In the genomic region with DNA sequence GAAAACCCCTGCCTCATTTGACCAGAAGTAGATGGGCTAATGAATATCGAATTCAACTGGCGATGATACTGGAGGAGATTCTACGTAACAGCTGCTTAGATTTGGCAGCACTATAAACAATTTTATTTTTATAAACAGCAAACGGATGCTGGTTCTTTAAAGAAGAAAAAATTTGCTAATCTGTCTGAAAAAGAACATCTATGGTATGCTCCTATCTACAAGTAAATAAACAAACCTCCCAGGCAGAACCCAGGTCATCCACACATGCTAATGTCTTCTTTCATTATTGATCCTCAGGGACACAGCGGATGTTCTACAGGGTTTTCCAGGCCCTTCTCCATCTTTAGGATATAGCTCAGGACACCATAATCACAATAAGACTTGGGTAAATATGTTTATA, we compare ENCODE assay signal across 25 cellular contexts.
"Had no signal": no experiment of that assay in that cellular context is flagged by ENCODE, and none has a peak within 500 bp of the region (broad histone marks: within the 10 kb centered on the region; RNA-seq: fewer than 3 reads in every experiment).

No MANE protein-coding gene starts in this region.

- H3K27ac ChIP-seq: heart right ventricle, pancreas, prostate gland, sigmoid colon, stomach, thyroid gland, upper lobe of left lung, vagina had no signal

- H3K9me3 ChIP-seq: heart right ventricle, pancreas, prostate gland, sigmoid colon, stomach, thyroid gland, upper lobe of left lung, vagina had no signal

- ATAC-seq: activated CD8-positive, alpha-beta T cell treated with anti-CD3 and anti-CD28 coated beads for 36 hours; activated naive CD8-positive, alpha-beta T cell treated with anti-CD3 and anti-CD28 coated beads, Interleukin-2, amount 50 U/mL, for 24 hours; activated T-cell treated with anti-CD3 and anti-CD28 coated beads, Interleukin-2, amount 50 U/mL, for 4 hours; activated T-helper 17 cell treated with anti-CD3 and anti-CD28 coated beads, Interleukin-2, amount 50 U/mL, for 72 hours; heart right ventricle; left ventricle myocardium superior; naive thymus-derived CD4-positive, alpha-beta T cell; pancreas; stimulated activated naive B cell treated with anti-CD40 and anti-IgM and Interleukin-4, amounts not matched to agents 10 μg/mL and 1 μg/mL and 100 μg/mL, for 72 hours; WTC11 had no signal

- H3K4me1 ChIP-seq: pancreas, prostate gland, sigmoid colon, stomach, thyroid gland had no signal

- H3K36me3 ChIP-seq: heart right ventricle, pancreas, prostate gland, sigmoid colon, stomach, thyroid gland, upper lobe of left lung, vagina had no signal

- H3K27me3 ChIP-seq: heart right ventricle, pancreas, sigmoid colon, stomach, thyroid gland, upper lobe of left lung, vagina had no signal

- DNase-seq: activated CD4-positive, alpha-beta T cell treated with anti-CD3 and anti-CD28 coated beads for 1 hour; activated CD4-positive, alpha-beta T cell treated with anti-CD3 and anti-CD28 coated beads, Interleukin-2, amount 50 U/mL, for 1 hour; activated CD8-positive, alpha-beta T cell treated with anti-CD3 and anti-CD28 coated beads for 36 hours; activated naive CD8-positive, alpha-beta T cell treated with anti-CD3 and anti-CD28 coated beads, Interleukin-2, amount 50 U/mL, for 24 hours; activated T-cell treated with anti-CD3 and anti-CD28 coated beads, Interleukin-2, amount 50 U/mL, for 4 hours; effector memory CD4-positive, alpha-beta T cell; erythroblast; heart right ventricle; left ventricle myocardium superior; midbrain; naive thymus-derived CD4-positive, alpha-beta T cell; pancreas; retina; sigmoid colon; stimulated activated CD4-positive, alpha-beta T cell treated with anti-CD3 and anti-CD28 coated beads, Interleukin-15, amount 100 ng/mL, for 24 hours; stimulated activated CD4-positive, alpha-beta T cell treated with anti-CD3 and anti-CD28 coated beads, Interleukin-2, amount 100 ng/mL, for 24 hours; stimulated activated naive B cell treated with anti-CD40 and anti-IgM and Interleukin-4, amounts not matched to agents 10 μg/mL and 1 μg/mL and 100 μg/mL, for 72 hours; stomach; T-helper 2 cell; thyroid gland; upper lobe of left lung had no signal

- H3K4me3 ChIP-seq: heart right ventricle, pancreas, prostate gland, sigmoid colon, stomach, thyroid gland, upper lobe of left lung, vagina had no signal
